Comparison of ENCODE assay signal across 9 cellular contexts in the genomic region with DNA sequence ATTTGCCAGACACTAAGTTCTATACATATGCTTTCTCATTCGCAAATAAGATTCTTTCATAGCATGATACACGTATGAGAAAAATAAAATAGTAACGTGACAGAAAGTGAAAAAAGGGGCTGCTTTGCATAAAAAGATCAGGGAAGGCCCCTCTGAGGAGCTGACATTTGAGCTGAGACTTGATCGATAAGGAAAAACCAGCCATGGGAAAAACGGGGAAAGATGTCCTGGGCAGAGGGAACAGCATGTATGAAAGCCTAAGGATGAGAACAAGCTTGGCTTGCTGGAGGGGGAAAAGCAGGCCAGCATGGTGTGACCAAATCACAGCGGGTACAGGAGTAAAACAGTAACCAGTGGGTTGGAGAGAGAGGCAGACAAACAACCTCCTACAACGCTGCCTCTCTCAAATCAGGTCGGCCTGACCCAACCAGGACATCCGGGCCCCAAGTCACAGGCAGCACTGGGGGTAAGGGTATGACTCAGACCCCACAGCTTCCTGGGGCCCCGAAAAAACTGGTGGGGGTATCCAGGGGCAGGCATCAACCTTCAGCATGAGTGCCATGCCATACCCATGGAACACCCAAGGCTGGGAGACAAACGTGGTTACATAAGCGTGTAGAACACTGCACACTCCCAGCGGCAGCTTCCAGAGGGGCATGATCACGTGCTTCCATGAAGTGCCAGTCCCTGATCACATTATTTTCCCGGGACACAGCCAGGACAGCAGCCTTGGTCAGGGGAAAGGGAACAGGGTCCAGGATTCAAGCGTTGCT. TPM values are rescaled to one million over a fixed set of nuclear protein-coding genes. Genes with fewer than 3 reads are reported as not detected.
DNase-seq lines count a peak whose midpoint lies in the region; ATAC-seq and TF ChIP-seq lines count a peak whose summit lies in the region.
"Had no signal": no experiment of that assay in that cellular context is flagged by ENCODE, and none has a peak within 500 bp of the region (broad histone marks: within the 10 kb centered on the region; RNA-seq: fewer than 3 reads in every experiment).

No MANE protein-coding gene starts in this region.

- peaks cover 67% of the 10 kb centered on the region for H3K4me1 Mint-ChIP-seq in activated CD4-positive, alpha-beta T cell treated with anti-CD3 and anti-CD28 coated beads, Interleukin-2, amount 10 ng/mL, durations not matched to agents 7 days and 5 days

- peak; percentile 68 for DNase-seq in activated CD4-positive, alpha-beta T cell treated with anti-CD3 and anti-CD28 coated beads, Interleukin-2, amount 10 ng/mL, durations not matched to agents 7 days and 5 days
- DNase-seq in foreskin keratinocyte (no peak), NCI-H774 (lab: John Stamatoyannopoulos, UW) (no peak), NCI-H510A treated with DMSO at 0.1 percent for 48 hours (lab: John Stamatoyannopoulos, UW) (no peak), NCI-H345 (lab: John Stamatoyannopoulos, UW) (no peak)
- peak in 2 of 3 experiments; percentile 34 to 40 for DNase-seq in stimulated activated CD4-positive, alpha-beta T cell treated with anti-CD3 and anti-CD28 coated beads, TNF-alpha, amount 100 ng/mL, for 4 hours (ENCODE audit: low read depth in 3 of 3)

- no peaks in the 10 kb centered on the region for H3K27me3 Mint-ChIP-seq in activated CD4-positive, alpha-beta T cell treated with anti-CD3 and anti-CD28 coated beads, Interleukin-2, amount 10 ng/mL, durations not matched to agents 7 days and 5 days

- no peak for TF ChIP-seq CTCF in foreskin keratinocyte (conservative IDR thresholded peaks at IDR 0.05)

- H3K27ac Mint-ChIP-seq in activated CD4-positive, alpha-beta T cell treated with anti-CD3 and anti-CD28 coated beads, Interleukin-2, amount 10 ng/mL, durations not matched to agents 7 days and 5 days = peak overlapping the region; percentile 85

- ATAC-seq in HG03066 (IDR thresholded peaks at IDR 0.05; ENCODE audit: low read depth, unreplicated experiment) = peak; percentile 42
- no peak for ATAC-seq in foreskin keratinocyte

- CTCF ChIA-PET in activated CD4-positive, alpha-beta T cell treated with anti-CD3 and anti-CD28 coated beads, Interleukin-2, amount 10 ng/mL, durations not matched to agents 7 days and 5 days (lab: Charles Lee) = interaction anchor here (0.8 to 1.4 kb wide), 5 partner anchors 12 to 295 kb away, joined by 3 to 6 read pairs (median 4); no protein-coding TSS in a partner anchor

- H3K27me3 ChIP-seq in foreskin keratinocyte = no peaks in the 10 kb centered on the region

- H3K36me3 Mint-ChIP-seq in activated CD4-positive, alpha-beta T cell treated with anti-CD3 and anti-CD28 coated beads, Interleukin-2, amount 10 ng/mL, durations not matched to agents 7 days and 5 days (ENCODE audit: low read depth) = peaks cover 43% of the 10 kb centered on the region

- H3K9me3 Mint-ChIP-seq in activated CD4-positive, alpha-beta T cell treated with anti-CD3 and anti-CD28 coated beads, Interleukin-2, amount 10 ng/mL, durations not matched to agents 7 days and 5 days = no peaks in the 10 kb centered on the region

- POLR2A ChIA-PET in activated CD4-positive, alpha-beta T cell treated with anti-CD3 and anti-CD28 coated beads, Interleukin-2, amount 10 ng/mL, durations not matched to agents 7 days and 5 days (lab: Charles Lee) = no interaction called here

- H3K4me3 Mint-ChIP-seq in activated CD4-positive, alpha-beta T cell treated with anti-CD3 and anti-CD28 coated beads, Interleukin-2, amount 10 ng/mL, durations not matched to agents 7 days and 5 days = peak overlapping the region; percentile 83

- H3K27ac ChIP-seq in foreskin keratinocyte = peak overlapping the region; percentile 99

- peaks cover 43% of the 10 kb centered on the region for H3K4me1 ChIP-seq in foreskin keratinocyte

- TF ChIP-seq POLR2A in GM18951 (IDR thresholded peaks at IDR 0.05; ENCODE audit: extremely low read depth, insufficient read depth, insufficient read length) = peak; percentile 53

- in situ Hi-C loops in GM18951 (cut with MboI; ENCODE audit: low sequenced_read_pairs, unreplicated experiment) = no loop called here

RNA-seq across cellular contexts. Expression of a gene that starts 2.2 kb away (rescaled TPM):
- 100 to 1,000 TPM; 127 TPM for total RNA-seq in activated CD4-positive, alpha-beta T cell treated with anti-CD3 and anti-CD28 coated beads, Interleukin-2, amount 10 ng/mL, durations not matched to agents 7 days and 5 days
- 128 and 133 TPM in 2 replicates for total RNA-seq in foreskin keratinocyte
- polyA plus RNA-seq in foreskin keratinocyte = 96.5 and 98.1 TPM in 2 replicates

RNA-seq across cellular contexts. Expression of a gene that starts 58.3 kb away (rescaled TPM):
- total RNA-seq in activated CD4-positive, alpha-beta T cell treated with anti-CD3 and anti-CD28 coated beads, Interleukin-2, amount 10 ng/mL, durations not matched to agents 7 days and 5 days = not detected
- 6.9 and 13.2 TPM in 2 replicates for total RNA-seq in foreskin keratinocyte
- 12.7 and 26.6 TPM in 2 replicates for polyA plus RNA-seq in foreskin keratinocyte
- total RNA-seq: T-helper 2 cell treated with Interferon-gamma antibody and Interleukin-4, amounts not matched to agents 100 ng/mL and 5 ng/mL, for 36 hours had no signal

Comparison
In these comparisons a context has a peak if more than half of its experiments do, and no peak if none do; other contexts are left out.
1. DNase-seq: peak in activated CD4-positive, alpha-beta T cell treated with anti-CD3 and anti-CD28 coated beads, Interleukin-2, amount 10 ng/mL, durations not matched to agents 7 days and 5 days (single experiment) and stimulated activated CD4-positive, alpha-beta T cell treated with anti-CD3 and anti-CD28 coated beads, TNF-alpha, amount 100 ng/mL, for 4 hours (2 of 3); none in foreskin keratinocyte (0 of 2), NCI-H774 (single experiment), NCI-H510A treated with DMSO at 0.1 percent for 48 hours (single experiment) and NCI-H345 (single experiment).